Comparison of ENCODE assay signal across 10 cellular contexts in genomic region chr2:70596739-70597138, GRCh38. TPM values are rescaled to one million over a fixed set of nuclear protein-coding genes. Genes with fewer than 3 reads are reported as not detected.
DNase-seq lines count a peak whose midpoint lies in the region; ATAC-seq and TF ChIP-seq lines count a peak whose summit lies in the region.
"Had no signal": no experiment of that assay in that cellular context is flagged by ENCODE, and none has a peak within 500 bp of the region (broad histone marks: within the 10 kb centered on the region; RNA-seq: fewer than 3 reads in every experiment).

No MANE protein-coding gene starts in this region.

- DNase-seq in AG10803 (ENCODE audit: low read depth) = peak; percentile 50
- DNase-seq in GM23338 (ENCODE audit: low spot score) = no peak
- peak; percentile 80 for DNase-seq in SHP77 treated with DMSO at 0.1 percent for 48 hours (lab: John Stamatoyannopoulos, UW)
- peak; percentile 72 for DNase-seq in kidney epithelial cell (ENCODE audit: low read depth)
- DNase-seq in putamen (ENCODE audit: low spot score) = no peak
- no peak for DNase-seq in stimulated activated naive CD4-positive, alpha-beta T cell (lab: John Stamatoyannopoulos, UW)
- DNase-seq: activated T-cell treated with anti-CD3 and anti-CD28 coated beads, Interleukin-2, amount 50 U/mL, for 48 hours; NCI-H187 treated with DMSO at 0.1 percent for 48 hours had no signal

- peaks cover 11% of the 10 kb centered on the region; the same call in 2 of the 3 replicates for H3K9me3 Mint-ChIP-seq in GM23338

- no peak overlapping the region for H3K27ac ChIP-seq in GM23338 (ENCODE audit: low read depth)

- H3K27me3 Mint-ChIP-seq in GM23338 (ENCODE audit: insufficient read depth, low read depth, poor library complexity) = peaks cover 9% of the 10 kb centered on the region

- no peak overlapping the region for H3K4me2 ChIP-seq in GM23338

- no peak overlapping the region for H3K4me3 ChIP-seq in AG10803 (ENCODE audit: low read length)
- H3K4me3 ChIP-seq in GM23338 = no peak overlapping the region
- no peak overlapping the region for H3K4me3 ChIP-seq in kidney epithelial cell (ENCODE audit: low read depth, low read length)

- no peaks in the 10 kb centered on the region; the same call in 1 of the 2 replicates for H3K4me1 ChIP-seq in GM23338 (ENCODE audit: insufficient read depth)

- no peak overlapping the region for H3K4me3 Mint-ChIP-seq in GM23338

- TF ChIP-seq CTCF in AG10803 (conservative IDR thresholded peaks at IDR 0.05; ENCODE audit: low read length) (no peak), GM23338 (conservative IDR thresholded peaks at IDR 0.05; ENCODE audit: low read depth in 2 of 2) (no peak), kidney epithelial cell (IDR thresholded peaks at IDR 0.05; ENCODE audit: insufficient read depth, low read length, poor library complexity, severe bottlenecking) (no peak)

- ATAC-seq in GM23338 (no peak), GM19452 (IDR thresholded peaks at IDR 0.05; ENCODE audit: unreplicated experiment) (no peak), HG03139 (IDR thresholded peaks at IDR 0.05; ENCODE audit: unreplicated experiment) (no peak)

- H3K79me2 ChIP-seq in GM23338 (replicated peaks; ENCODE audit: insufficient read depth) = no peaks in the 10 kb centered on the region

- no peaks in the 10 kb centered on the region for H3K9me2 ChIP-seq in GM23338 (ENCODE audit: insufficient read depth)

- H3K36me3 ChIP-seq in GM23338 (ENCODE audit: insufficient read depth) (no peaks in the 10 kb centered on the region), kidney epithelial cell (ENCODE audit: control insufficient read depth, insufficient read depth, low read length) (no peaks in the 10 kb centered on the region)

- H3K27ac Mint-ChIP-seq in GM23338 = peak overlapping the region; percentile 74

- no peaks in the 10 kb centered on the region for H3F3A ChIP-seq in GM23338 (replicated peaks; ENCODE audit: low read depth)

- H3K4me1 Mint-ChIP-seq in GM23338 = peaks cover 11% of the 10 kb centered on the region; the same call in 2 of the 3 replicates

- H3K27me3 ChIP-seq in GM23338 (ENCODE audit: insufficient read depth) (no peaks in the 10 kb centered on the region), kidney epithelial cell (ENCODE audit: control insufficient read depth, insufficient read depth, low read length) (no peaks in the 10 kb centered on the region)

- no peaks in the 10 kb centered on the region for H4K20me1 ChIP-seq in GM23338 (replicated peaks; ENCODE audit: insufficient read depth)

- H2AFZ ChIP-seq in GM23338 = peak overlapping the region; percentile 95

- peaks cover 6% of the 10 kb centered on the region; the same call in 1 of the 3 replicates for H3K36me3 Mint-ChIP-seq in GM23338 (ENCODE audit: low read depth)

TF ChIP-seq in GM23338, 12 proteins besides CTCF, POLR2A, EP300 and RAD21 (continues in another document):
- no peak for TF ChIP-seq EZH2 (IDR thresholded peaks at IDR 0.05; ENCODE audit: low read depth, unreplicated experiment)
- TF ChIP-seq ZNF462 (CRISPR knock-in tag; IDR thresholded peaks at IDR 0.05) = no peak
- TF ChIP-seq ZNF331 (CRISPR knock-in tag; IDR thresholded peaks at IDR 0.05; ENCODE audit: low read depth) = no peak
- TF ChIP-seq, protein P1, sequence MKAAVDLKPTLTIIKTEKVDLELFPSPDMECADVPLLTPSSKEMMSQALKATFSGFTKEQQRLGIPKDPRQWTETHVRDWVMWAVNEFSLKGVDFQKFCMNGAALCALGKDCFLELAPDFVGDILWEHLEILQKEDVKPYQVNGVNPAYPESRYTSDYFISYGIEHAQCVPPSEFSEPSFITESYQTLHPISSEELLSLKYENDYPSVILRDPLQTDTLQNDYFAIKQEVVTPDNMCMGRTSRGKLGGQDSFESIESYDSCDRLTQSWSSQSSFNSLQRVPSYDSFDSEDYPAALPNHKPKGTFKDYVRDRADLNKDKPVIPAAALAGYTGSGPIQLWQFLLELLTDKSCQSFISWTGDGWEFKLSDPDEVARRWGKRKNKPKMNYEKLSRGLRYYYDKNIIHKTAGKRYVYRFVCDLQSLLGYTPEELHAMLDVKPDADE (IDR thresholded peaks at IDR 0.05) = no peak
- no peak for TF ChIP-seq JUNB (IDR thresholded peaks at IDR 0.05; ENCODE audit: unreplicated experiment)
- no peak for TF ChIP-seq POLR2AphosphoS5 (IDR thresholded peaks at IDR 0.05; ENCODE audit: low read depth)
- TF ChIP-seq CREB1 (CRISPR knock-in tag; IDR thresholded peaks at IDR 0.05; ENCODE audit: low read depth) = no peak
- no peak for TF ChIP-seq NANOG (IDR thresholded peaks at IDR 0.05; ENCODE audit: borderline replicate concordance)
- TF ChIP-seq STAT1 (IDR thresholded peaks at IDR 0.05; ENCODE audit: unreplicated experiment) = no peak
- no peak for TF ChIP-seq EZH2phosphoT487 (IDR thresholded peaks at IDR 0.05; ENCODE audit: unreplicated experiment)

RNA-seq across cellular contexts. Expression of gene TGFA, which starts 43.1 kb away (rescaled TPM):
- 2.6 and 6.5 TPM in 2 replicates for total RNA-seq in GM23338 (2014; rRNA removed; shearing (Covaris generic))
- polyA plus RNA-seq in GM23338 (2016; fragmentation: Nextera tagmentation; extraction: Ambion mirVana) = 1.1 and 1.4 TPM in 2 replicates
- 72.1 and 74.4 TPM in 2 replicates for total RNA-seq in kidney epithelial cell

Comparison
In these comparisons a context has a peak if more than half of its experiments do, and no peak if none do; other contexts are left out.
1. DNase-seq: peak in AG10803 (single experiment), SHP77 treated with DMSO at 0.1 percent for 48 hours (single experiment) and kidney epithelial cell (single experiment); none in GM23338 (single experiment), putamen (single experiment) and stimulated activated naive CD4-positive, alpha-beta T cell (0 of 6).